Comparison of ENCODE assay signal across 8 cellular contexts in the genomic region with DNA sequence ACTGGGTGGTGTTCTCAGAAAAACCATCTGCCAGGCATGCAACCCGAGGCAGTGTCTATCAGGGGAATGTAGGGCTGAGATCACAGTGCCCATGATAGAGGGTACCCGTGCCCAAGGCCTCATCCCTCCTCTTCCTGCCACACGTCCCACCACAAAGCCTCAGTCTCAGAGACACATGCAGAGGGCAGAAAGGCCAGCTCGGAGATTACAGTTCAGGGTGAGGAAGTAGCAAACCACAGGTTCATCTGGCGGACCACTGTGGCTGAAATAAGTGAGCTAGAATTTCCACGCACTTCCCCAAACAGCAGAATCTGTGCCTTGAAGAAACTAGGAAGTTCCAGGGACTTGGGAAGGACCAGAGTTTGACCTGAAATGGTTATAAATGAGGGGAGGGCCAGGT. TPM values are rescaled to one million over a fixed set of nuclear protein-coding genes. Genes with fewer than 3 reads are reported as not detected.
DNase-seq lines count a peak whose midpoint lies in the region; ATAC-seq and TF ChIP-seq lines count a peak whose summit lies in the region.

No MANE protein-coding gene starts in this region.

- H3K4me3 ChIP-seq in NB4 (ENCODE audit: low read depth, low read length) (no peak overlapping the region), SK-N-SH (ENCODE audit: low read depth in 2 of 2, low read length in 1 of 2) (no peak overlapping the region), PC-3 (ENCODE audit: low read length) (no peak overlapping the region)

- no peak overlapping the region for H2AFZ ChIP-seq in SK-N-SH (ENCODE audit: low read depth)
- H2AFZ ChIP-seq in PC-3 (ENCODE audit: low read length), result no peak overlapping the region

- TF ChIP-seq CTCF in GM13976 (IDR thresholded peaks at IDR 0.05; ENCODE audit: borderline replicate concordance, control extremely low read depth, extremely low read depth, insufficient read depth, missing control alignments), result no peak
- no peak for TF ChIP-seq CTCF in NB4 (IDR thresholded peaks at IDR 0.05; ENCODE audit: low read depth, low read length)
- no peak for TF ChIP-seq CTCF in SK-N-SH (IDR thresholded peaks at IDR 0.05)
- TF ChIP-seq CTCF in PC-3 (conservative IDR thresholded peaks at IDR 0.05; ENCODE audit: low read depth, low read length), result no peak

- intact Hi-C loops in Right ventricle myocardium superior (cut with DNase I) (no loop called here), PC-3 (cut with micrococcal nuclease) (no loop called here)

- no peaks in the 10 kb centered on the region; a peak in 1 of 4 replicates for H3K4me1 ChIP-seq in SK-N-SH (ENCODE audit: control insufficient read depth in 1 of 2, insufficient read depth in 2 of 2, low read depth in 1 of 2, low read length in 1 of 2)
- peaks cover 9% of the 10 kb centered on the region for H3K4me1 ChIP-seq in PC-3 (ENCODE audit: insufficient read depth, low read length)

- in situ Hi-C loops in GM13976 (cut with MboI; ENCODE audit: low sequenced_read_pairs, unreplicated experiment), result no loop called here

- no TSS peak for BruUV-seq in PC-3 (replicated peaks; lab: Mats Ljungman, UMichigan)

- H3K27me3 ChIP-seq in SK-N-SH (ENCODE audit: insufficient read depth) (no peaks in the 10 kb centered on the region), PC-3 (ENCODE audit: low read length) (no peaks in the 10 kb centered on the region)

- TF ChIP-seq EP300 in SK-N-SH (IDR thresholded peaks at IDR 0.05; ENCODE audit: borderline replicate concordance in 1 of 2, low read depth in 1 of 2, low read length in 1 of 2), result no peak

- no peak for TF ChIP-seq POLR2A in NB4 (IDR thresholded peaks at IDR 0.05; ENCODE audit: extremely low read depth, insufficient read length)

- 76% methylated on average over 6 of the region's 6 CpGs for WGBS in SK-N-SH (ENCODE audit: low lambda C conversion rate)

- H3K9me2 ChIP-seq in SK-N-SH (no peaks in the 10 kb centered on the region), PC-3 (replicated peaks; ENCODE audit: low read length) (no peaks in the 10 kb centered on the region)

- H3K4me2 ChIP-seq in SK-N-SH, result no peak overlapping the region
- no peak overlapping the region for H3K4me2 ChIP-seq in PC-3 (ENCODE audit: low read length)

- POLR2A ChIA-PET in SK-N-SH (lab: Yijun Ruan, JAX), result no interaction called here
- POLR2A ChIA-PET in PC-3 (lab: Charles Lee; ENCODE audit: unreplicated experiment), result no interaction called here

- no peak overlapping the region for H3K27ac ChIP-seq in SK-N-SH (ENCODE audit: low read depth in 2 of 2, low read length in 1 of 2)
- H3K27ac ChIP-seq in PC-3 (ENCODE audit: low read length), result no peak overlapping the region

- ATAC-seq in GM21737 (IDR thresholded peaks at IDR 0.05; ENCODE audit: unreplicated experiment) (peak; percentile 87), Right ventricle myocardium superior (ENCODE audit: poor library complexity) (peak; percentile 26), PC-3 (no peak)

- CTCF ChIA-PET in SK-N-SH (lab: Yijun Ruan, JAX), result no interaction called here
- CTCF ChIA-PET in PC-3 (lab: Charles Lee), result no interaction called here

- H3K79me2 ChIP-seq in SK-N-SH (ENCODE audit: insufficient read depth), result no peaks in the 10 kb centered on the region
- no peaks in the 10 kb centered on the region for H3K79me2 ChIP-seq in PC-3 (ENCODE audit: low read length)

- H3K36me3 ChIP-seq in SK-N-SH (replicated peaks in 1 of 2; ENCODE audit: control insufficient read depth in 1 of 2, insufficient read depth in 2 of 2, low read length in 1 of 2), result no peaks in the 10 kb centered on the region
- no peaks in the 10 kb centered on the region for H3K36me3 ChIP-seq in PC-3 (ENCODE audit: low read depth, low read length)

- H3K9ac ChIP-seq in SK-N-SH (no peak overlapping the region), PC-3 (ENCODE audit: low read length) (no peak overlapping the region)

- no peaks in the 10 kb centered on the region for H4K20me1 ChIP-seq in SK-N-SH (ENCODE audit: insufficient read depth)
- no peaks in the 10 kb centered on the region for H4K20me1 ChIP-seq in PC-3 (ENCODE audit: low read length)

- H3K9me3 ChIP-seq in SK-N-SH (no peaks in the 10 kb centered on the region), PC-3 (ENCODE audit: low read length) (no peaks in the 10 kb centered on the region)

- H3F3A ChIP-seq in SK-N-SH (replicated peaks; ENCODE audit: insufficient read depth) (no peaks in the 10 kb centered on the region), PC-3 (ENCODE audit: low read length, unreplicated experiment) (no peaks in the 10 kb centered on the region)

- DNase-seq in GM13976 (ENCODE audit: low spot score) (peak; percentile 38), NB4 (ENCODE audit: low read depth) (peak; percentile 93), Right ventricle myocardium superior (no peak), SK-N-SH (no peak), DMS114 treated with DMSO at 0.1 percent for 48 hours (lab: John Stamatoyannopoulos, UW; ENCODE audit: unreplicated experiment) (no peak), cortex of kidney (lab: John Stamatoyannopoulos, UW) (no peak), PC-3 (no peak)

- no peak for TF ChIP-seq RAD21 in SK-N-SH (IDR thresholded peaks at IDR 0.05; ENCODE audit: low read length)

TF ChIP-seq in SK-N-SH, 30 proteins besides CTCF, POLR2A, EP300 and RAD21:
- TF ChIP-seq NRF1 (IDR thresholded peaks at IDR 0.05; ENCODE audit: low read depth, low read length) (no peak), MXI1 (IDR thresholded peaks at IDR 0.05; ENCODE audit: low read depth, low read length) (no peak), RXRA (IDR thresholded peaks at IDR 0.05; ENCODE audit: borderline replicate concordance, low read depth) (no peak), CHD2 (IDR thresholded peaks at IDR 0.05; ENCODE audit: low read length, partially characterized antibody) (no peak), TAF1 (IDR thresholded peaks at IDR 0.05; ENCODE audit: borderline replicate concordance, low read depth, low read length) (no peak), ELF1 (IDR thresholded peaks at IDR 0.05) (no peak), POLR2AphosphoS5 (IDR thresholded peaks at IDR 0.05; ENCODE audit: low read depth, low read length) (no peak), RCOR1 (IDR thresholded peaks at IDR 0.05; ENCODE audit: low read length) (no peak), NFIC (IDR thresholded peaks at IDR 0.05; ENCODE audit: borderline replicate concordance) (no peak), FOXJ3 (CRISPR knock-in tag; IDR thresholded peaks at IDR 0.05) (no peak), MEF2A (IDR thresholded peaks at IDR 0.05; ENCODE audit: borderline replicate concordance, low read depth) (no peak), GATA2 (CRISPR knock-in tag; IDR thresholded peaks at IDR 0.05) (no peak), FOSL2 (IDR thresholded peaks at IDR 0.05; ENCODE audit: borderline replicate concordance, low read depth) (no peak), TEAD4 (IDR thresholded peaks at IDR 0.05; ENCODE audit: borderline replicate concordance, insufficient read depth) (no peak), EZH2phosphoT487 (IDR thresholded peaks at IDR 0.05; ENCODE audit: borderline replicate concordance, low read depth) (no peak), SIN3A (IDR thresholded peaks at IDR 0.05; ENCODE audit: borderline replicate concordance, low read depth, low read length) (no peak), RFX5 (IDR thresholded peaks at IDR 0.05; ENCODE audit: low read length) (no peak)
- TF ChIP-seq, protein P1, sequence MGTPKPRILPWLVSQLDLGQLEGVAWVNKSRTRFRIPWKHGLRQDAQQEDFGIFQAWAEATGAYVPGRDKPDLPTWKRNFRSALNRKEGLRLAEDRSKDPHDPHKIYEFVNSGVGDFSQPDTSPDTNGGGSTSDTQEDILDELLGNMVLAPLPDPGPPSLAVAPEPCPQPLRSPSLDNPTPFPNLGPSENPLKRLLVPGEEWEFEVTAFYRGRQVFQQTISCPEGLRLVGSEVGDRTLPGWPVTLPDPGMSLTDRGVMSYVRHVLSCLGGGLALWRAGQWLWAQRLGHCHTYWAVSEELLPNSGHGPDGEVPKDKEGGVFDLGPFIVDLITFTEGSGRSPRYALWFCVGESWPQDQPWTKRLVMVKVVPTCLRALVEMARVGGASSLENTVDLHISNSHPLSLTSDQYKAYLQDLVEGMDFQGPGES (IDR thresholded peaks at IDR 0.05; ENCODE audit: low read depth, low read length), result no peak
- TF ChIP-seq, protein P2, sequence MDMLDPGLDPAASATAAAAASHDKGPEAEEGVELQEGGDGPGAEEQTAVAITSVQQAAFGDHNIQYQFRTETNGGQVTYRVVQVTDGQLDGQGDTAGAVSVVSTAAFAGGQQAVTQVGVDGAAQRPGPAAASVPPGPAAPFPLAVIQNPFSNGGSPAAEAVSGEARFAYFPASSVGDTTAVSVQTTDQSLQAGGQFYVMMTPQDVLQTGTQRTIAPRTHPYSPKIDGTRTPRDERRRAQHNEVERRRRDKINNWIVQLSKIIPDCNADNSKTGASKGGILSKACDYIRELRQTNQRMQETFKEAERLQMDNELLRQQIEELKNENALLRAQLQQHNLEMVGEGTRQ (IDR thresholded peaks at IDR 0.05; ENCODE audit: borderline replicate concordance, low read depth, low read length), result no peak
- TF ChIP-seq, protein P3, sequence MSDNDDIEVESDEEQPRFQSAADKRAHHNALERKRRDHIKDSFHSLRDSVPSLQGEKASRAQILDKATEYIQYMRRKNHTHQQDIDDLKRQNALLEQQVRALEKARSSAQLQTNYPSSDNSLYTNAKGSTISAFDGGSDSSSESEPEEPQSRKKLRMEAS (IDR thresholded peaks at IDR 0.05; ENCODE audit: low read depth), result no peak

RNA-seq across cellular contexts. Expression of a gene that starts 33.8 kb away (rescaled TPM):
- total RNA-seq in Right ventricle myocardium superior, result 5.6 TPM
- 8.7 and 9.8 TPM in 2 replicates for polyA plus RNA-seq in SK-N-SH (2012; rRNA removed)
- polyA plus RNA-seq in SK-N-SH (2012; cell fraction: cytosol; rRNA removed), result 7.6 and 8.8 TPM in 2 replicates
- 4.6 and 6.2 TPM in 2 replicates for polyA plus RNA-seq in SK-N-SH (2012; cell fraction: nucleus; rRNA removed)
- 17.5 and 19.6 TPM in 2 replicates for total RNA-seq in PC-3 (2014; rRNA removed)

Comparison
In these comparisons a context has a peak if more than half of its experiments do, and no peak if none do; other contexts are left out.
1. DNase-seq: peak in GM13976 (single experiment) and NB4 (single experiment); none in Right ventricle myocardium superior (single experiment), SK-N-SH (single experiment), DMS114 treated with DMSO at 0.1 percent for 48 hours (single experiment), cortex of kidney (single experiment) and PC-3 (single experiment).